19 cellular contexts compared by ENCODE assay signal in genomic region chr1:183967914-183968313, GRCh38.
"Had no signal": no experiment of that assay in that cellular context is flagged by ENCODE, and none has a peak within 500 bp of the region (broad histone marks: within the 10 kb centered on the region; RNA-seq: fewer than 3 reads in every experiment).

No MANE protein-coding gene starts in this region.

- H3K4me1 Mint-ChIP-seq: naive B cell had no signal

- H3K4me1 ChIP-seq: gastroesophageal sphincter, heart right ventricle, left lung, testis, upper lobe of left lung had no signal

- DNase-seq: activated CD4-positive, alpha-beta T cell treated with anti-CD3 and anti-CD28 coated beads for 1 hour; activated CD8-positive, alpha-beta T cell treated with anti-CD3 and anti-CD28 coated beads, Interleukin-2, amount 10 ng/mL, durations not matched to agents 7 days and 5 days; activated naive CD4-positive, alpha-beta T cell treated with anti-CD3 and anti-CD28 coated beads, Interleukin-2, amount 50 U/mL, for 16 hours; heart right ventricle; islet precursor cell; left lung; mammary epithelial cell; naive B cell; posterior cingulate gyrus; retina; Right ventricle myocardium superior; stimulated activated CD4-positive, alpha-beta T cell treated with anti-CD3 and anti-CD28 coated beads, Interleukin-4, amount 100 ng/mL, for 24 hours; stimulated activated naive CD4-positive, alpha-beta T cell treated with Interleukin-2 at 50 U/mL for 16 hours; T1000; testis; upper lobe of left lung had no signal

- ATAC-seq: activated CD8-positive, alpha-beta T cell treated with anti-CD3 and anti-CD28 coated beads, Interleukin-2, amount 10 ng/mL, durations not matched to agents 7 days and 5 days; gastroesophageal sphincter; heart right ventricle; left lung had no signal

- H3K27ac Mint-ChIP-seq: activated CD8-positive, alpha-beta T cell treated with anti-CD3 and anti-CD28 coated beads, Interleukin-2, amount 10 ng/mL, durations not matched to agents 7 days and 5 days; naive B cell had no signal

- H3K36me3 Mint-ChIP-seq: naive B cell had no signal

- H3K27ac ChIP-seq: gastroesophageal sphincter, heart right ventricle, left lung, SK-N-MC, testis, upper lobe of left lung, VCaP had no signal

- H3K4me3 ChIP-seq: gastroesophageal sphincter, heart right ventricle, left lung, SK-N-MC, testis, upper lobe of left lung had no signal

- H3K36me3 ChIP-seq: gastroesophageal sphincter, left lung, upper lobe of left lung had no signal

- H3K4me3 Mint-ChIP-seq: activated CD8-positive, alpha-beta T cell treated with anti-CD3 and anti-CD28 coated beads, Interleukin-2, amount 10 ng/mL, durations not matched to agents 7 days and 5 days; naive B cell had no signal

- H3K27me3 ChIP-seq: gastroesophageal sphincter, heart right ventricle, left lung, testis, upper lobe of left lung had no signal

- H3K9me3 ChIP-seq: gastroesophageal sphincter, heart right ventricle, left lung, testis, upper lobe of left lung had no signal

- H3K9me3 Mint-ChIP-seq: naive B cell had no signal
